In genomic region chr1:16498573-16499359, GRCh38 we compare ENCODE assay signal across 8 cellular contexts. TPM values are rescaled to one million over a fixed set of nuclear protein-coding genes. Genes with fewer than 3 reads are reported as not detected.
A peak's percentile ranks its signal among the peaks of the same experiment; 100 is the strongest.
DNase-seq lines count a peak whose midpoint lies in the region; ATAC-seq and TF ChIP-seq lines count a peak whose summit lies in the region.

No MANE protein-coding gene starts in this region.

- H3K36me3 ChIP-seq in BLaER1, result no peaks in the 10 kb centered on the region
- no peaks in the 10 kb centered on the region for H3K36me3 ChIP-seq in right lobe of liver

- WGBS in right lobe of liver (ENCODE audit: insufficient coverage, low coverage, low lambda C conversion rate, missing lambda C conversion rate), result 0% methylated on average over 8 of the region's 98 CpGs

- peak; percentile 89 for ATAC-seq in GM19351 (IDR thresholded peaks at IDR 0.05; ENCODE audit: unreplicated experiment)
- ATAC-seq in HG03520 (IDR thresholded peaks at IDR 0.05; ENCODE audit: unreplicated experiment), result peak; percentile 75
- peak; percentile 93 to 98 (median 96) for ATAC-seq in right lobe of liver

- peak in 2 of 4 donors; percentile 9 to 13 for TF ChIP-seq CTCF in right lobe of liver (IDR thresholded peaks at IDR 0.05)

- H3K4me1 ChIP-seq in BLaER1 (peaks cover 28% of the 10 kb centered on the region), right lobe of liver (no peaks in the 10 kb centered on the region)

- peak overlapping the region; percentile 80 for H3K27ac ChIP-seq in BLaER1
- H3K27ac ChIP-seq in right lobe of liver, result peak overlapping the region in 2 of 3 donors; percentile 40 to 43

- intact Hi-C loops in right lobe of liver (cut with DNase I), result no loop called here

- TF ChIP-seq POLR2A in right lobe of liver (IDR thresholded peaks at IDR 0.05), result peak; percentile 27

- peak overlapping the region; percentile 85 for H3K4me3 ChIP-seq in BLaER1
- peak overlapping the region; percentile 70 to 81 (median 77) for H3K4me3 ChIP-seq in right lobe of liver

- H3K4me2 ChIP-seq in BLaER1, result peak overlapping the region; percentile 95

- H3K9me3 ChIP-seq in BLaER1, result no peaks in the 10 kb centered on the region
- no peaks in the 10 kb centered on the region for H3K9me3 ChIP-seq in right lobe of liver

- H4K20me1 ChIP-seq in BLaER1, result no peaks in the 10 kb centered on the region

- DNase-seq in NCI-H69 (lab: John Stamatoyannopoulos, UW), result peak; percentile 90
- DNase-seq in activated CD4-positive, alpha-beta T cell treated with anti-CD3 and anti-CD28 coated beads, Interleukin-2, amount 50 U/mL, for 1 hour, result peak; percentile 80
- peak; percentile 72 for DNase-seq in dedifferentiated amniotic fluid mesenchymal stem cell (ENCODE audit: extremely low spot score)
- peak; percentile 90 to 93 (median 90) for DNase-seq in right lobe of liver
- peak; percentile 84 for DNase-seq in stimulated activated CD4-positive, alpha-beta T cell treated with anti-CD3 and anti-CD28 coated beads, Interleukin-4, amount 100 ng/mL, for 1 hour

- H3K27me3 ChIP-seq in BLaER1 (no peaks in the 10 kb centered on the region), right lobe of liver (no peaks in the 10 kb centered on the region)

- H3K9ac ChIP-seq in BLaER1, result peak overlapping the region; percentile 83

RNA-seq across cellular contexts. Expression of gene RNU1-1, which starts 15.3 kb away (rescaled TPM):
- 1,000 to 10,000 TPM in 3 of 6 experiments, 100 to 1,000 TPM in 1, under 1 TPM in 2; under 0.01 to 3,377 (median 977) TPM for total RNA-seq in right lobe of liver

RNA-seq across cellular contexts. Expression of gene NECAP2, which starts 58.2 kb away (rescaled TPM):
- total RNA-seq in right lobe of liver, result 10 to 100 TPM; 13.9 to 28.3 (median 24.2) TPM

Comparison
In these comparisons a context has a peak if more than half of its experiments do, and no peak if none do; other contexts are left out.
1. Peak in every context shown above with its lines: DNase-seq, ATAC-seq, H3K4me3 ChIP-seq and H3K27ac ChIP-seq.